5 cellular contexts compared by ENCODE assay signal in genomic region chr7:65069476-65069875, GRCh38.
DNase-seq lines count a peak whose midpoint lies in the region; ATAC-seq and TF ChIP-seq lines count a peak whose summit lies in the region.
"Not testable (repeated sequence)": the region's sequence is repeated elsewhere in the genome, so short reads cannot be mapped to it uniquely, and the experiment has no call there.

No MANE protein-coding gene starts in this region.

- POLR2A ChIA-PET in activated CD4-positive, alpha-beta T cell treated with anti-CD3 and anti-CD28 coated beads for 36 hours (lab: Charles Lee); activated CD8-positive, alpha-beta T cell treated with anti-CD3 and anti-CD28 coated beads for 36 hours (lab: Charles Lee): not testable (repeated sequence)

- not testable (repeated sequence) for H3K9me3 Mint-ChIP-seq in activated CD4-positive, alpha-beta T cell treated with anti-CD3 and anti-CD28 coated beads for 36 hours (ENCODE audit: low read depth); activated CD8-positive, alpha-beta T cell treated with anti-CD3 and anti-CD28 coated beads for 36 hours; activated T-cell treated with anti-CD3 and anti-CD28 coated beads, Interleukin-2, amount 50 U/mL, for 24 hours; activated T-helper 17 cell treated with anti-CD3 and anti-CD28 coated beads, Interleukin-2, amount 50 U/mL, for 72 hours; stimulated activated effector memory CD8-positive, alpha-beta T cell treated with anti-CD3 and anti-CD28 coated beads, Interleukin-12 subunit alpha, Interleukin-12 subunit beta, amount 100 ng/mL, for 72 hours

- not testable (repeated sequence) for TF ChIP-seq CTCF in activated CD8-positive, alpha-beta T cell treated with anti-CD3 and anti-CD28 coated beads for 36 hours (IDR thresholded peaks at IDR 0.05)

- H3K4me1 Mint-ChIP-seq in activated CD4-positive, alpha-beta T cell treated with anti-CD3 and anti-CD28 coated beads for 36 hours; activated CD8-positive, alpha-beta T cell treated with anti-CD3 and anti-CD28 coated beads for 36 hours (ENCODE audit: low read depth); activated T-helper 17 cell treated with anti-CD3 and anti-CD28 coated beads, Interleukin-2, amount 50 U/mL, for 72 hours; stimulated activated effector memory CD8-positive, alpha-beta T cell treated with anti-CD3 and anti-CD28 coated beads, Interleukin-12 subunit alpha, Interleukin-12 subunit beta, amount 100 ng/mL, for 72 hours: not testable (repeated sequence)
- H3K4me1 Mint-ChIP-seq in activated T-cell treated with anti-CD3 and anti-CD28 coated beads, Interleukin-2, amount 50 U/mL, for 24 hours (ENCODE audit: low read depth): peaks cover 11% of the 10 kb centered on the region

- CTCF ChIA-PET in activated CD4-positive, alpha-beta T cell treated with anti-CD3 and anti-CD28 coated beads for 36 hours (lab: Charles Lee); activated CD8-positive, alpha-beta T cell treated with anti-CD3 and anti-CD28 coated beads for 36 hours (lab: Charles Lee): not testable (repeated sequence)

- peaks cover 29% of the 10 kb centered on the region for H3K36me3 Mint-ChIP-seq in activated CD4-positive, alpha-beta T cell treated with anti-CD3 and anti-CD28 coated beads for 36 hours (ENCODE audit: low read depth)
- H3K36me3 Mint-ChIP-seq in activated CD8-positive, alpha-beta T cell treated with anti-CD3 and anti-CD28 coated beads for 36 hours (ENCODE audit: low read depth): peaks cover 24% of the 10 kb centered on the region
- H3K36me3 Mint-ChIP-seq in activated T-cell treated with anti-CD3 and anti-CD28 coated beads, Interleukin-2, amount 50 U/mL, for 24 hours (ENCODE audit: low read depth): peaks cover 62% of the 10 kb centered on the region
- H3K36me3 Mint-ChIP-seq in activated T-helper 17 cell treated with anti-CD3 and anti-CD28 coated beads, Interleukin-2, amount 50 U/mL, for 72 hours (ENCODE audit: low read depth): peaks cover 49% of the 10 kb centered on the region
- peaks cover 58% of the 10 kb centered on the region for H3K36me3 Mint-ChIP-seq in stimulated activated effector memory CD8-positive, alpha-beta T cell treated with anti-CD3 and anti-CD28 coated beads, Interleukin-12 subunit alpha, Interleukin-12 subunit beta, amount 100 ng/mL, for 72 hours

- H3K27ac Mint-ChIP-seq in activated CD4-positive, alpha-beta T cell treated with anti-CD3 and anti-CD28 coated beads for 36 hours; activated T-helper 17 cell treated with anti-CD3 and anti-CD28 coated beads, Interleukin-2, amount 50 U/mL, for 72 hours: not testable (repeated sequence)
- peak overlapping the region; percentile 64 for H3K27ac Mint-ChIP-seq in activated CD8-positive, alpha-beta T cell treated with anti-CD3 and anti-CD28 coated beads for 36 hours
- H3K27ac Mint-ChIP-seq in activated T-cell treated with anti-CD3 and anti-CD28 coated beads, Interleukin-2, amount 50 U/mL, for 24 hours: peak overlapping the region; percentile 72
- peak overlapping the region; percentile 71 for H3K27ac Mint-ChIP-seq in stimulated activated effector memory CD8-positive, alpha-beta T cell treated with anti-CD3 and anti-CD28 coated beads, Interleukin-12 subunit alpha, Interleukin-12 subunit beta, amount 100 ng/mL, for 72 hours

- intact Hi-C loops in activated CD4-positive, alpha-beta T cell treated with anti-CD3 and anti-CD28 coated beads for 36 hours (cut with DNase I, micrococcal nuclease); activated CD8-positive, alpha-beta T cell treated with anti-CD3 and anti-CD28 coated beads for 36 hours (cut with micrococcal nuclease): not testable (repeated sequence)

- DNase-seq in activated CD4-positive, alpha-beta T cell treated with anti-CD3 and anti-CD28 coated beads for 36 hours; activated CD8-positive, alpha-beta T cell treated with anti-CD3 and anti-CD28 coated beads for 36 hours; activated T-cell treated with anti-CD3 and anti-CD28 coated beads, Interleukin-2, amount 50 U/mL, for 24 hours; stimulated activated effector memory CD8-positive, alpha-beta T cell treated with anti-CD3 and anti-CD28 coated beads, Interleukin-12 subunit alpha, Interleukin-12 subunit beta, amount 100 ng/mL, for 72 hours (ENCODE audit: low spot score in 2 of 2): not testable (repeated sequence)

- ATAC-seq in activated CD4-positive, alpha-beta T cell treated with anti-CD3 and anti-CD28 coated beads for 36 hours: peak; percentile 44
- not testable (repeated sequence) for ATAC-seq in activated CD8-positive, alpha-beta T cell treated with anti-CD3 and anti-CD28 coated beads for 36 hours
- peak; percentile 51 for ATAC-seq in activated T-helper 17 cell treated with anti-CD3 and anti-CD28 coated beads, Interleukin-2, amount 50 U/mL, for 72 hours (replicated peaks)
- ATAC-seq in stimulated activated effector memory CD8-positive, alpha-beta T cell treated with anti-CD3 and anti-CD28 coated beads, Interleukin-12 subunit alpha, Interleukin-12 subunit beta, amount 100 ng/mL, for 72 hours: peak; percentile 63

- not testable (repeated sequence) for H3K27me3 Mint-ChIP-seq in activated CD4-positive, alpha-beta T cell treated with anti-CD3 and anti-CD28 coated beads for 36 hours; activated CD8-positive, alpha-beta T cell treated with anti-CD3 and anti-CD28 coated beads for 36 hours; activated T-cell treated with anti-CD3 and anti-CD28 coated beads, Interleukin-2, amount 50 U/mL, for 24 hours; activated T-helper 17 cell treated with anti-CD3 and anti-CD28 coated beads, Interleukin-2, amount 50 U/mL, for 72 hours

- H3K4me3 Mint-ChIP-seq in activated CD4-positive, alpha-beta T cell treated with anti-CD3 and anti-CD28 coated beads for 36 hours; activated CD8-positive, alpha-beta T cell treated with anti-CD3 and anti-CD28 coated beads for 36 hours; activated T-cell treated with anti-CD3 and anti-CD28 coated beads, Interleukin-2, amount 50 U/mL, for 24 hours; activated T-helper 17 cell treated with anti-CD3 and anti-CD28 coated beads, Interleukin-2, amount 50 U/mL, for 72 hours: not testable (repeated sequence)
- peak overlapping the region; percentile 17 for H3K4me3 Mint-ChIP-seq in stimulated activated effector memory CD8-positive, alpha-beta T cell treated with anti-CD3 and anti-CD28 coated beads, Interleukin-12 subunit alpha, Interleukin-12 subunit beta, amount 100 ng/mL, for 72 hours
